In the genomic region with DNA sequence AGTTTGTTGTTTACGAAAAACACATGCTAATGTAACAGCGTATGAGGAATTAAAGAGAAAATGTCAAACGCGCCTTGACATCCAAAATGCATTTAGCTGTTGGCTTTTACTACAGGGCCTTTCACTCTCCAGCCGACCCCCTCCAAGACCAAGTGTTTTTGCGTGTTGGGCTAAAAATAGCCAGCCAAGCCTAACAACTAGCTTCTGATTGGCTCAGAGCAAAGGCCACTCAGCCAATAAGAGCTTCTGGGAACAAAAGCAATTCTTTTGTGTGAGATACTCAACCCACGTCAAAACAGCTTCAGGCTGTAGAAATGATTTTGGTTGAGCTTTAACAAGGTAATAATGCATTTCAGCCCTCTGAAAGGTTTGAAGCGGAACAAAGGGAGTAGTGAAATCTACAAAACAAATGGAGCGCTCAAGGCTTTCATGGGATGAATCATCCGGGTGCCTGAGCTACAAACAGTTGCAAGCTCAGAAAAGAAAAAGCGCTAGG, we compare ENCODE assay signal across 8 cellular contexts.
A peak's percentile ranks its signal among the peaks of the same experiment; 100 is the strongest.
DNase-seq lines count a peak whose midpoint lies in the region; ATAC-seq and TF ChIP-seq lines count a peak whose summit lies in the region.

No MANE protein-coding gene starts in this region.

- H3K4me3 Mint-ChIP-seq in stimulated activated naive CD8-positive, alpha-beta T cell treated with anti-CD3 and anti-CD28 coated beads, Interleukin-15, Interleukin-2, amounts not matched to agents 100 ng/mL and 50 ng/mL, for 24 hours, result peak overlapping the region; percentile 85

- H3K4me1 Mint-ChIP-seq in stimulated activated naive CD8-positive, alpha-beta T cell treated with anti-CD3 and anti-CD28 coated beads, Interleukin-15, Interleukin-2, amounts not matched to agents 100 ng/mL and 50 ng/mL, for 24 hours (ENCODE audit: low read depth), result peaks cover 11% of the 10 kb centered on the region

- intact Hi-C loops in Panc1 (cut with micrococcal nuclease; ENCODE audit: unreplicated experiment), result loop anchor here (5.0 to 10.0 kb wide), 2 partner anchors 183 to 1271 kb away; no protein-coding TSS in a partner anchor

- H3K27me3 ChIP-seq in Panc1 (ENCODE audit: control insufficient read depth, insufficient read depth, low read length), result 0 out of 2 replicates have a peak, but pooled peaks cover 6% of the 10 kb centered on the region

- no TSS peak for BruUV-seq in Panc1 (replicated peaks; lab: Mats Ljungman, UMichigan)

- ATAC-seq in GM18858 (IDR thresholded peaks at IDR 0.05; ENCODE audit: unreplicated experiment) (peak; percentile 64), HG03103 (IDR thresholded peaks at IDR 0.05; ENCODE audit: low read depth, unreplicated experiment) (peak; percentile 55), Panc1 (no peak)

- H3K9me3 Mint-ChIP-seq in stimulated activated naive CD8-positive, alpha-beta T cell treated with anti-CD3 and anti-CD28 coated beads, Interleukin-15, Interleukin-2, amounts not matched to agents 100 ng/mL and 50 ng/mL, for 24 hours, result no peaks in the 10 kb centered on the region

- no peak overlapping the region for H3K27ac ChIP-seq in Panc1 (ENCODE audit: low read length)

- in situ Hi-C loops in Panc1 (cut with HindIII; ENCODE audit: low pct_unique_long_range_greater_than_20kb, low sequenced_read_pairs), result no loop called here

- H3K27ac Mint-ChIP-seq in stimulated activated naive CD8-positive, alpha-beta T cell treated with anti-CD3 and anti-CD28 coated beads, Interleukin-15, Interleukin-2, amounts not matched to agents 100 ng/mL and 50 ng/mL, for 24 hours, result no peak overlapping the region

- H3K27me3 Mint-ChIP-seq in stimulated activated naive CD8-positive, alpha-beta T cell treated with anti-CD3 and anti-CD28 coated beads, Interleukin-15, Interleukin-2, amounts not matched to agents 100 ng/mL and 50 ng/mL, for 24 hours, result peaks cover 10% of the 10 kb centered on the region

- H3K4me3 ChIP-seq in Panc1 (ENCODE audit: low read depth in 2 of 2, low read length in 2 of 2), result peak overlapping the region; percentile 21 to 35

- CTCF ChIA-PET in Panc1 (lab: Charles Lee), result interaction anchor here (0.5 to 1.8 kb wide), 3 partner anchors 763 to 1227 kb away, joined by 3 to 9 read pairs (median 5); partner anchors contain the start of gene BTG1

- H3K36me3 ChIP-seq in Panc1 (ENCODE audit: control insufficient read depth, insufficient read depth, low read length), result no peaks in the 10 kb centered on the region

- H3K4me1 ChIP-seq in Panc1 (ENCODE audit: control insufficient read depth, insufficient read depth, low read length), result peaks cover 3% of the 10 kb centered on the region; the same call in 1 of the 2 replicates

- peak; percentile 69 for DNase-seq in AG09319 (ENCODE audit: extremely low read depth, low read depth)
- DNase-seq in Panc1 (ENCODE audit: low read depth, low spot score), result no peak
- peak; percentile 91 for DNase-seq in dermis blood vessel endothelial cell
- DNase-seq in left kidney (ENCODE audit: low read depth, low spot score), result peak; percentile 97
- DNase-seq in OCI-M1 (lab: John Stamatoyannopoulos, UW), result no peak

- POLR2A ChIA-PET in Panc1 (lab: Charles Lee), result no interaction called here

- no peaks in the 10 kb centered on the region for H3K36me3 Mint-ChIP-seq in stimulated activated naive CD8-positive, alpha-beta T cell treated with anti-CD3 and anti-CD28 coated beads, Interleukin-15, Interleukin-2, amounts not matched to agents 100 ng/mL and 50 ng/mL, for 24 hours (ENCODE audit: low read depth)

- TF ChIP-seq CTCF in AG09319 (IDR thresholded peaks at IDR 0.05; ENCODE audit: low read depth, low read length) (no peak), Panc1 (IDR thresholded peaks at IDR 0.05) (no peak)

- H3K9me3 ChIP-seq in Panc1 (ENCODE audit: control insufficient read depth, insufficient read depth, low read depth, low read length), result no peaks in the 10 kb centered on the region

Comparison
In these comparisons a context has a peak if more than half of its experiments do, and no peak if none do; other contexts are left out.
1. DNase-seq: peak in AG09319 (single experiment), dermis blood vessel endothelial cell (single experiment) and left kidney (single experiment); none in Panc1 (single experiment) and OCI-M1 (single experiment).